Comparison of ENCODE assay signal across 13 cellular contexts in the genomic region with DNA sequence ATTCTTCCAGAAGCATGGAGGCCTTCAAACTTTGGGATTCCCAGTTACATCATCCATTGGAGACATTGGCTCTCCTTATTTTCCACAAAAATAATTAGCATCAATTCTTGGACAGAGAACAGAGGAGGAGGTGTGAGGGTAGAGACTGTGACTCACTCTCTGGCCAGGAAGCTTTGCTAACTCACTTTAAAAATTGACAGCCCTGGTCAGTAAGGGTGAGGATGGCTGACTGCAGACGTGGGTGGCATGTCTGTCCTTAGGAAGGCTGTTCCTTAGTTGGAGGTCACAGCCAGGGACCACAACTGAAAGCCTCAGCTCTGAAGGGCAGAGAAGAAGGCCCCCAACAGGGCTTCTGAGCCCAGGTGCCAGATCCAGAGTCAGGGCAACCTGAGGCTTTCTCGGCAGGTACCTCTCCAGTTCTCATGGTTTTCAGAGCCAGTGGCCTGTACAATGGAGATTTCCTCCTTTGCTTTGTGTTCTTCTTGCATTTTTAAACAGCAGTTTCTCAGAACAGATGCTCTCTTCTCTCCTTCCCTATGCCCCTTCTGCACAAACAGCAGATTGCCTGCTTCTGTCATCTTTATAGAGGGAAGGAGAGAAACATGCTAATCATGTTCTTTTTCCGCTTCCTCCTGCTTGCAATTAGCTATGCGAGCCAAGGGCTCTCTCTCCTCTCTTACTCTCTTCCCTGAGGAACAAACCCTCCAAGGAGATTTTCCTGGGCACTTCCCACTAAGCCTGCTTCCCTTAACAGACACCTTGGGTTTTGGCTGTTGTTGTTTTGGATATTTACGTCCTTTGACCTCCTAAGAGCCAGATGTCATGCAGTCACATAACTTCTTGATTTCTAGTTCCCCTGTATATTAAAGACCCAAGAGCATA.
DNase-seq lines count a peak whose midpoint lies in the region; ATAC-seq and TF ChIP-seq lines count a peak whose summit lies in the region.
"Had no signal": no experiment of that assay in that cellular context is flagged by ENCODE, and none has a peak within 500 bp of the region (broad histone marks: within the 10 kb centered on the region; RNA-seq: fewer than 3 reads in every experiment).

No MANE protein-coding gene starts in this region.

- no peak overlapping the region for H2AFZ ChIP-seq in MM.1S (ENCODE audit: low read length)

- TF ChIP-seq POLR2A in vagina (IDR thresholded peaks at IDR 0.05), result no peak

- H3K27me3 ChIP-seq in left ventricle myocardium inferior (ENCODE audit: low read depth), result no peaks in the 10 kb centered on the region
- no peaks in the 10 kb centered on the region for H3K27me3 ChIP-seq in brain microvascular endothelial cell (replicated peaks)
- H3K27me3 ChIP-seq in vagina, result no peaks in the 10 kb centered on the region
- no peaks in the 10 kb centered on the region for H3K27me3 ChIP-seq in MM.1S (replicated peaks; ENCODE audit: insufficient read depth, low read length)
- H3K27me3 ChIP-seq: Peyer's patch, right lobe of liver had no signal

- TF ChIP-seq CTCF in left ventricle myocardium inferior (IDR thresholded peaks at IDR 0.05; ENCODE audit: borderline replicate concordance) (no peak), brain microvascular endothelial cell (IDR thresholded peaks at IDR 0.05; ENCODE audit: low read depth, low read length, missing control alignments) (no peak), vagina (IDR thresholded peaks at IDR 0.05) (no peak), MM.1S (IDR thresholded peaks at IDR 0.05; ENCODE audit: low read length) (no peak)

- H3K9me3 ChIP-seq in left ventricle myocardium inferior (replicated peaks) (peaks cover 14% of the 10 kb centered on the region), vagina (no peaks in the 10 kb centered on the region), MM.1S (replicated peaks; ENCODE audit: insufficient read depth, low read length) (no peaks in the 10 kb centered on the region)
- H3K9me3 ChIP-seq: Peyer's patch, right lobe of liver had no signal

- no peak overlapping the region for H3K9ac ChIP-seq in MM.1S (ENCODE audit: low read length)

- in situ Hi-C loops in brain microvascular endothelial cell (cut with HindIII; ENCODE audit: low pct_ligation_motif_present, low sequenced_read_pairs), result no loop called here

- H3K4me3 ChIP-seq in left ventricle myocardium inferior, result no peak overlapping the region
- H3K4me3 ChIP-seq in brain microvascular endothelial cell (ENCODE audit: low read depth, low read length), result no peak overlapping the region
- H3K4me3 ChIP-seq in vagina, result no peak overlapping the region
- no peak overlapping the region for H3K4me3 ChIP-seq in MM.1S (ENCODE audit: low read length)
- H3K4me3 ChIP-seq: Peyer's patch, right lobe of liver had no signal

- H3K9me2 ChIP-seq in MM.1S (replicated peaks; ENCODE audit: insufficient read depth, low read length), result no peaks in the 10 kb centered on the region

- ATAC-seq in Right ventricle myocardium superior (ENCODE audit: poor library complexity) (no peak), left lobe of liver (no peak)

- no peaks in the 10 kb centered on the region for H3F3A ChIP-seq in MM.1S (ENCODE audit: insufficient read depth, low read length)

- DNase-seq in left ventricle myocardium inferior (no peak), Right ventricle myocardium superior (no peak), brain microvascular endothelial cell (peak; percentile 51), iris pigment epithelial cell (ENCODE audit: low read depth) (peak; percentile 69), vagina (ENCODE audit: extremely low spot score in 2 of 2) (no peak), left lobe of liver (ENCODE audit: low spot score) (no peak), T-helper 9 cell (no peak), MM.1S (no peak)
- DNase-seq: activated CD4-positive, alpha-beta T cell treated with anti-CD3 and anti-CD28 coated beads for 1 hour; activated naive CD4-positive, alpha-beta T cell treated with anti-CD3 and anti-CD28 coated beads, Interleukin-2, amount 10 ng/mL, durations not matched to agents 7 days and 5 days; NCI-H187 treated with DMSO at 0.1 percent for 48 hours; right lobe of liver had no signal

- H3K79me2 ChIP-seq in MM.1S (ENCODE audit: low read length), result no peaks in the 10 kb centered on the region

- H3K4me1 ChIP-seq in left ventricle myocardium inferior (peaks cover 25% of the 10 kb centered on the region), vagina (peaks cover 57% of the 10 kb centered on the region), MM.1S (ENCODE audit: low read length) (no peaks in the 10 kb centered on the region)
- H3K4me1 ChIP-seq: Peyer's patch, right lobe of liver had no signal

- H3K27ac ChIP-seq in left ventricle myocardium inferior (replicated peaks), result peak overlapping the region; percentile 29
- H3K27ac ChIP-seq in brain microvascular endothelial cell, result peak overlapping the region; percentile 99
- H3K27ac ChIP-seq in vagina, result peak overlapping the region; percentile 65
- H3K27ac ChIP-seq in MM.1S (ENCODE audit: low read length), result no peak overlapping the region

- H3K36me3 ChIP-seq in left ventricle myocardium inferior, result no peaks in the 10 kb centered on the region
- H3K36me3 ChIP-seq in brain microvascular endothelial cell (replicated peaks), result no peaks in the 10 kb centered on the region
- H3K36me3 ChIP-seq in vagina, result no peaks in the 10 kb centered on the region
- no peaks in the 10 kb centered on the region for H3K36me3 ChIP-seq in MM.1S (replicated peaks; ENCODE audit: insufficient read depth, low read length)
- H3K36me3 ChIP-seq: Peyer's patch, right lobe of liver had no signal

- H3K4me2 ChIP-seq in MM.1S (ENCODE audit: low read depth, low read length), result no peak overlapping the region

- intact Hi-C loops in left ventricle myocardium inferior (cut with micrococcal nuclease), result no loop called here
- intact Hi-C loops in Right ventricle myocardium superior (cut with DNase I), result no loop called here
- intact Hi-C loops in vagina (cut with DNase I), result no loop called here

- H4K20me1 ChIP-seq in MM.1S (ENCODE audit: insufficient read depth, low read length), result no peaks in the 10 kb centered on the region

Comparison
In these comparisons a context has a peak if more than half of its experiments do, and no peak if none do; other contexts are left out.
1. DNase-seq: peak in brain microvascular endothelial cell (single experiment) and iris pigment epithelial cell (single experiment); none in left ventricle myocardium inferior (single experiment), Right ventricle myocardium superior (single experiment), vagina (0 of 2), left lobe of liver (single experiment), T-helper 9 cell (single experiment) and MM.1S (single experiment).